1 cellular context compared by ENCODE assay signal in genomic region chr9:34647084-34647403, GRCh38.
A peak's percentile ranks its signal among the peaks of the same experiment; 100 is the strongest.
TF ChIP-seq lines count a peak whose summit lies in the region.

No MANE protein-coding gene starts in this region.

TF ChIP-seq in HepG2, 621 proteins besides CTCF, POLR2A, EP300 and RAD21 (continued from another document):
- TF ChIP-seq ZBED4 (CRISPR knock-in tag; IDR thresholded peaks at IDR 0.05; ENCODE audit: borderline replicate concordance): 0 out of 2 replicates have a peak, but pooled peaks have one; percentile 3
- 0 out of 2 replicates have a peak, but pooled peaks have one; percentile 46 for TF ChIP-seq ZNF224 (CRISPR knock-in tag; IDR thresholded peaks at IDR 0.05)
- 0 out of 2 replicates have a peak, but pooled peaks have one; percentile 41 for TF ChIP-seq ZNF414 (CRISPR knock-in tag; IDR thresholded peaks at IDR 0.05)
- TF ChIP-seq, protein P1, sequence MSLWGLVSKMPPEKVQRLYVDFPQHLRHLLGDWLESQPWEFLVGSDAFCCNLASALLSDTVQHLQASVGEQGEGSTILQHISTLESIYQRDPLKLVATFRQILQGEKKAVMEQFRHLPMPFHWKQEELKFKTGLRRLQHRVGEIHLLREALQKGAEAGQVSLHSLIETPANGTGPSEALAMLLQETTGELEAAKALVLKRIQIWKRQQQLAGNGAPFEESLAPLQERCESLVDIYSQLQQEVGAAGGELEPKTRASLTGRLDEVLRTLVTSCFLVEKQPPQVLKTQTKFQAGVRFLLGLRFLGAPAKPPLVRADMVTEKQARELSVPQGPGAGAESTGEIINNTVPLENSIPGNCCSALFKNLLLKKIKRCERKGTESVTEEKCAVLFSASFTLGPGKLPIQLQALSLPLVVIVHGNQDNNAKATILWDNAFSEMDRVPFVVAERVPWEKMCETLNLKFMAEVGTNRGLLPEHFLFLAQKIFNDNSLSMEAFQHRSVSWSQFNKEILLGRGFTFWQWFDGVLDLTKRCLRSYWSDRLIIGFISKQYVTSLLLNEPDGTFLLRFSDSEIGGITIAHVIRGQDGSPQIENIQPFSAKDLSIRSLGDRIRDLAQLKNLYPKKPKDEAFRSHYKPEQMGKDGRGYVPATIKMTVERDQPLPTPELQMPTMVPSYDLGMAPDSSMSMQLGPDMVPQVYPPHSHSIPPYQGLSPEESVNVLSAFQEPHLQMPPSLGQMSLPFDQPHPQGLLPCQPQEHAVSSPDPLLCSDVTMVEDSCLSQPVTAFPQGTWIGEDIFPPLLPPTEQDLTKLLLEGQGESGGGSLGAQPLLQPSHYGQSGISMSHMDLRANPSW (CRISPR knock-in tag; IDR thresholded peaks at IDR 0.05; ENCODE audit: borderline replicate concordance): 0 out of 2 replicates have a peak, but pooled peaks have one; percentile 11
- no peak for TF ChIP-seq FOXP1 (IDR thresholded peaks at IDR 0.05)
- TF ChIP-seq FOXP1 (CRISPR knock-in tag; IDR thresholded peaks at IDR 0.05): no peak
- TF ChIP-seq HOXA5 (CRISPR knock-in tag; IDR thresholded peaks at IDR 0.05): no peak
- TF ChIP-seq PRMT3 (CRISPR knock-in tag; IDR thresholded peaks at IDR 0.05; ENCODE audit: borderline replicate concordance, low read depth): 0 out of 2 replicates have a peak, but pooled peaks have one; percentile 71
- 0 out of 2 replicates have a peak, but pooled peaks have one; percentile 50 for TF ChIP-seq DZIP1 (CRISPR knock-in tag; IDR thresholded peaks at IDR 0.05)
- TF ChIP-seq, protein P2, sequence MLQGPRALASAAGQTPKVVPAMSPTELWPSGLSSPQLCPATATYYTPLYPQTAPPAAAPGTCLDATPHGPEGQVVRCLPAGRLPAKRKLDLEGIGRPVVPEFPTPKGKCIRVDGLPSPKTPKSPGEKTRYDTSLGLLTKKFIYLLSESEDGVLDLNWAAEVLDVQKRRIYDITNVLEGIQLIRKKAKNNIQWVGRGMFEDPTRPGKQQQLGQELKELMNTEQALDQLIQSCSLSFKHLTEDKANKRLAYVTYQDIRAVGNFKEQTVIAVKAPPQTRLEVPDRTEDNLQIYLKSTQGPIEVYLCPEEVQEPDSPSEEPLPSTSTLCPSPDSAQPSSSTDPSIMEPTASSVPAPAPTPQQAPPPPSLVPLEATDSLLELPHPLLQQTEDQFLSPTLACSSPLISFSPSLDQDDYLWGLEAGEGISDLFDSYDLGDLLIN (CRISPR knock-in tag; IDR thresholded peaks at IDR 0.05; ENCODE audit: borderline replicate concordance): 0 out of 2 replicates have a peak, but pooled peaks have one; percentile 22
- TF ChIP-seq ZMYM3 (CRISPR knock-in tag; IDR thresholded peaks at IDR 0.05): peak; percentile 4; the same call in 1 of the 2 replicates
- TF ChIP-seq ZNF790 (CRISPR knock-in tag; IDR thresholded peaks at IDR 0.05; ENCODE audit: borderline replicate concordance): peak; percentile 23; the same call in 1 of the 2 replicates
- TF ChIP-seq, protein P3, sequence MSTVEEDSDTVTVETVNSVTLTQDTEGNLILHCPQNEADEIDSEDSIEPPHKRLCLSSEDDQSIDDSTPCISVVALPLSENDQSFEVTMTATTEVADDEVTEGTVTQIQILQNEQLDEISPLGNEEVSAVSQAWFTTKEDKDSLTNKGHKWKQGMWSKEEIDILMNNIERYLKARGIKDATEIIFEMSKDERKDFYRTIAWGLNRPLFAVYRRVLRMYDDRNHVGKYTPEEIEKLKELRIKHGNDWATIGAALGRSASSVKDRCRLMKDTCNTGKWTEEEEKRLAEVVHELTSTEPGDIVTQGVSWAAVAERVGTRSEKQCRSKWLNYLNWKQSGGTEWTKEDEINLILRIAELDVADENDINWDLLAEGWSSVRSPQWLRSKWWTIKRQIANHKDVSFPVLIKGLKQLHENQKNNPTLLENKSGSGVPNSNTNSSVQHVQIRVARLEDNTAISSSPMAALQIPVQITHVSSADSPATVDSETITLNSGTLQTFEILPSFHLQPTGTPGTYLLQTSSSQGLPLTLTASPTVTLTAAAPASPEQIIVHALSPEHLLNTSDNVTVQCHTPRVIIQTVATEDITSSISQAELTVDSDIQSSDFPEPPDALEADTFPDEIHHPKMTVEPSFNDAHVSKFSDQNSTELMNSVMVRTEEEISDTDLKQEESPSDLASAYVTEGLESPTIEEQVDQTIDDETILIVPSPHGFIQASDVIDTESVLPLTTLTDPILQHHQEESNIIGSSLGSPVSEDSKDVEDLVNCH (CRISPR knock-in tag; IDR thresholded peaks at IDR 0.05): no peak
